13 cellular contexts compared by ENCODE assay signal in the genomic region with DNA sequence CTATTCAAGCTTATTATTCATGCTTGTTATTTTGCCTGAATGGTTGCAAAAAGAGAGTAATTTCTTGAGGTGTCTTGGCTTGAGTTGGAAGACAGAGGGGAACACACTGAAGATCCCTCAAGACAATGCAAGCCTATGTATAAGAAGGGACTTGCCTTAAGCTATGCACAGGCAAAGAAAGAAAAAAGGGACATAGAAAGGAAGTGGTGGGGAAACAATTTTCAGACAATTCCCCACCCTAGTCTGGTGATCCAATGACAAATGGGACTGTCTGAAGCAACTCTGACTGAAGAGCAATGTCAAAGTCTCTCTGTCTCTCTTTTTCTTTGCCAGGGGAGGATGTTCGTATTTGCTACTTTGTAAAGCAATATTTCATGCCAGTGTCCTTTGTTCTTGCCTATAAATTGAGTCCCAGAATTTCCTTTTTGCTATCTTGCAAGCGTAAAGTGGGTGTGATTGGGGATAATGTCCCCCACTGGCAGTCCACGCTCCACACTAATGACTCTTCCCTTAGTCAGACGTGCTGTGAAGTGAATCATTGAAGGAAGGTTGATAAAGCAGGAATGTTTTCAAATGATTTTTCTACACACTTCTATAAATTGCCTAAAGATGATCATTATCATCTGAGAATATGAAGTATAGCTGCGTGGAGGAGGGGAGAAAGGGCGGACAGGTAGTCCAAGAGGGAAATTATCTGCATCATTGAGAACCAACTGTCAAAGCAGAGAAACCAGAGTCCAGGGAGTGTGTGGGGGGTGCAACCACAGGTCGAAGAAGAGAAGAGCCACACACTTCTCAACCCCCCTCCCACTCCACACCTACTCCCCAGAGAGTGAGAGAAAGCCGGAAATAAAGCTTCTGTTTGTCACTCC.
A peak's percentile ranks its signal among the peaks of the same experiment; 100 is the strongest.
DNase-seq lines count a peak whose midpoint lies in the region; ATAC-seq and TF ChIP-seq lines count a peak whose summit lies in the region.
"Had no signal": no experiment of that assay in that cellular context is flagged by ENCODE, and none has a peak within 500 bp of the region (broad histone marks: within the 10 kb centered on the region; RNA-seq: fewer than 3 reads in every experiment).

No MANE protein-coding gene starts in this region.

- no peak overlapping the region for H3K4me3 Mint-ChIP-seq in stimulated activated effector memory CD8-positive, alpha-beta T cell treated with anti-CD3 and anti-CD28 coated beads, Interleukin-12 subunit alpha, Interleukin-12 subunit beta, amount 100 ng/mL, for 72 hours
- H3K4me3 Mint-ChIP-seq: activated naive CD4-positive, alpha-beta T cell treated with anti-CD3 and anti-CD28 coated beads for 36 hours had no signal

- H4K8ac ChIP-seq in mesendoderm (ENCODE audit: low read depth, low read length) = no peak overlapping the region

- H2BK5ac ChIP-seq in mesendoderm (ENCODE audit: low read length) = no peak overlapping the region

- H2BK15ac ChIP-seq in mesendoderm (replicated peaks; ENCODE audit: low read depth) = no peak overlapping the region

- H3K36me3 Mint-ChIP-seq in stimulated activated effector memory CD8-positive, alpha-beta T cell treated with anti-CD3 and anti-CD28 coated beads, Interleukin-12 subunit alpha, Interleukin-12 subunit beta, amount 100 ng/mL, for 72 hours = no peaks in the 10 kb centered on the region

- no peak for ATAC-seq in stimulated activated effector memory CD8-positive, alpha-beta T cell treated with anti-CD3 and anti-CD28 coated beads, Interleukin-12 subunit alpha, Interleukin-12 subunit beta, amount 100 ng/mL, for 72 hours
- ATAC-seq in HG03039 (IDR thresholded peaks at IDR 0.05; ENCODE audit: unreplicated experiment) = no peak

- H3K23ac ChIP-seq in mesendoderm (ENCODE audit: low read length) = no peak overlapping the region

- H4K5ac ChIP-seq in mesendoderm (ENCODE audit: low read length) = no peak overlapping the region

- peaks cover 4% of the 10 kb centered on the region for H3K4me1 ChIP-seq in mesendoderm (ENCODE audit: control insufficient read depth, low read depth, low read length)

- H3K4ac ChIP-seq in mesendoderm (ENCODE audit: low read depth, low read length) = no peak overlapping the region

- H3K56ac ChIP-seq in mesendoderm (ENCODE audit: low read length) = no peak overlapping the region

- no peaks in the 10 kb centered on the region for H3K27me3 ChIP-seq in brain microvascular endothelial cell (replicated peaks)
- H3K27me3 ChIP-seq in mesendoderm (ENCODE audit: insufficient read depth, low read length, poor library complexity) = no peaks in the 10 kb centered on the region

- DNase-seq in DMS153 treated with DMSO at 0.1 percent for 48 hours (lab: John Stamatoyannopoulos, UW; ENCODE audit: unreplicated experiment) = peak; percentile 76
- DNase-seq in NCI-H187 treated with DMSO at 0.1 percent for 48 hours (lab: John Stamatoyannopoulos, UW) = peak; percentile 98
- peak; percentile 72 for DNase-seq in brain microvascular endothelial cell
- peak; percentile 47 for DNase-seq in mesendoderm
- DNase-seq in dedifferentiated amniotic fluid mesenchymal stem cell (ENCODE audit: extremely low spot score) = no peak
- DNase-seq in stimulated activated effector memory CD8-positive, alpha-beta T cell treated with anti-CD3 and anti-CD28 coated beads, Interleukin-12 subunit alpha, Interleukin-12 subunit beta, amount 100 ng/mL, for 72 hours (ENCODE audit: low spot score in 2 of 2) = no peak
- DNase-seq in NCI-H524 (lab: John Stamatoyannopoulos, UW) = no peak
- DNase-seq: activated CD4-positive, alpha-beta T cell treated with anti-CD3 and anti-CD28 coated beads, Interleukin-2, amount 50 U/mL, for 4 hours; activated naive CD4-positive, alpha-beta T cell treated with anti-CD3 and anti-CD28 coated beads for 36 hours; dermis blood vessel endothelial cell; MM.1S; stimulated activated CD4-positive, alpha-beta T cell treated with anti-CD3 and anti-CD28 coated beads, Interleukin-4, amount 100 ng/mL, for 1 hour had no signal

- H3K9ac ChIP-seq in mesendoderm (ENCODE audit: low read length) = no peak overlapping the region

- no CpG with 5 or more reads among the region's 8 CpGs for WGBS in mesendoderm (ENCODE audit: extremely low coverage, insufficient coverage, low lambda C conversion rate)

- H2AK5ac ChIP-seq in mesendoderm (ENCODE audit: low read length) = no peak overlapping the region

- H3K79me1 ChIP-seq in mesendoderm (ENCODE audit: low read length) = no peaks in the 10 kb centered on the region

- H3K4me3 ChIP-seq in brain microvascular endothelial cell (ENCODE audit: low read depth, low read length) (no peak overlapping the region), mesendoderm (ENCODE audit: low read length) (no peak overlapping the region)

- H3K4me2 ChIP-seq in mesendoderm (ENCODE audit: low read length) = no peak overlapping the region

- H3K27ac ChIP-seq in brain microvascular endothelial cell = no peak overlapping the region
- no peak overlapping the region for H3K27ac ChIP-seq in mesendoderm (ENCODE audit: low read depth, low read length)

- no peaks in the 10 kb centered on the region for H3K4me1 Mint-ChIP-seq in stimulated activated effector memory CD8-positive, alpha-beta T cell treated with anti-CD3 and anti-CD28 coated beads, Interleukin-12 subunit alpha, Interleukin-12 subunit beta, amount 100 ng/mL, for 72 hours

- in situ Hi-C loops in brain microvascular endothelial cell (cut with HindIII; ENCODE audit: low pct_ligation_motif_present, low sequenced_read_pairs) = no loop called here

- H3K36me3 ChIP-seq in brain microvascular endothelial cell (replicated peaks) (no peaks in the 10 kb centered on the region), mesendoderm (ENCODE audit: control insufficient read depth, insufficient read depth, low read length) (no peaks in the 10 kb centered on the region)

- H3K9me3 Mint-ChIP-seq in stimulated activated effector memory CD8-positive, alpha-beta T cell treated with anti-CD3 and anti-CD28 coated beads, Interleukin-12 subunit alpha, Interleukin-12 subunit beta, amount 100 ng/mL, for 72 hours = no peaks in the 10 kb centered on the region

- TF ChIP-seq CTCF in brain microvascular endothelial cell (IDR thresholded peaks at IDR 0.05; ENCODE audit: low read depth, low read length, missing control alignments) = no peak

- no peak overlapping the region for H2BK120ac ChIP-seq in mesendoderm (ENCODE audit: low read depth, low read length)

- H3K79me2 ChIP-seq in mesendoderm (ENCODE audit: control insufficient read depth, insufficient read depth, low read length) = no peaks in the 10 kb centered on the region

- H3K18ac ChIP-seq in mesendoderm (ENCODE audit: low read length) = no peak overlapping the region

- no peak overlapping the region for H3K27ac Mint-ChIP-seq in stimulated activated effector memory CD8-positive, alpha-beta T cell treated with anti-CD3 and anti-CD28 coated beads, Interleukin-12 subunit alpha, Interleukin-12 subunit beta, amount 100 ng/mL, for 72 hours
- H3K27ac Mint-ChIP-seq: activated naive CD4-positive, alpha-beta T cell treated with anti-CD3 and anti-CD28 coated beads for 36 hours had no signal

Comparison
In these comparisons a context has a peak if more than half of its experiments do, and no peak if none do; other contexts are left out.
1. DNase-seq: peak in DMS153 treated with DMSO at 0.1 percent for 48 hours (single experiment), NCI-H187 treated with DMSO at 0.1 percent for 48 hours (single experiment), brain microvascular endothelial cell (single experiment) and mesendoderm (single experiment); none in dedifferentiated amniotic fluid mesenchymal stem cell (single experiment), stimulated activated effector memory CD8-positive, alpha-beta T cell treated with anti-CD3 and anti-CD28 coated beads, Interleukin-12 subunit alpha, Interleukin-12 subunit beta, amount 100 ng/mL, for 72 hours (0 of 2) and NCI-H524 (0 of 2).